Comparison of ENCODE assay signal across 11 cellular contexts in the genomic region with DNA sequence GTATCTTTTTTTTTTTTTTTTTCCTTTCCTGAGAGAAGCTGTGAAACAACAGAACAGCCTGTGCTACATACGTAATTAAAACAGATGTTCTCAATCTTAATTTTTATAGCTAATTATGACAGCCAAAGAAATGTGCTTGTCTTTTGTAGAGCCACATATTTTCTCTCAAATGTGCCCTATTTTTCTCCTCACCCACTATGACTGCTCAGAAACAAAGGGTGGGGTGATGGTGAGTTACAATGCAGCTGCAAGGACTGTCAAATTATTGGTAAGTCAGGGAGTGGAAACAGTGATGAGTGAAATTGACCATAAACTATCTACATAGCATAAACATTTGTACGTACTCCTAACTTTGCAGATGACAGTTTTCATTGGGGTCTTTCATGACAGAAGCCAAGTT.
"Had no signal": no experiment of that assay in that cellular context is flagged by ENCODE, and none has a peak within 500 bp of the region (broad histone marks: within the 10 kb centered on the region; RNA-seq: fewer than 3 reads in every experiment).

No MANE protein-coding gene starts in this region.

- H2AFZ ChIP-seq: hepatocyte, parathyroid adenoma had no signal

- H3K4me2 ChIP-seq: hepatocyte had no signal

- H3K36me3 ChIP-seq: lower lobe of right lung, spleen, tibial artery had no signal

- H3K4me3 ChIP-seq: hepatocyte, lower lobe of right lung, spleen, tibial artery had no signal

- H3K9me3 Mint-ChIP-seq: activated naive CD4-positive, alpha-beta T cell treated with anti-CD3 and anti-CD28 coated beads, Interleukin-2, amount 50 U/mL, for 72 hours; naive thymus-derived CD8-positive, alpha-beta T cell had no signal

- H3K4me3 Mint-ChIP-seq: naive thymus-derived CD8-positive, alpha-beta T cell had no signal

- H3K9ac ChIP-seq: parathyroid adenoma had no signal

- ATAC-seq: activated naive CD4-positive, alpha-beta T cell treated with anti-CD3 and anti-CD28 coated beads, Interleukin-2, amount 50 U/mL, for 72 hours; naive thymus-derived CD8-positive, alpha-beta T cell had no signal

- H3K27ac ChIP-seq: hepatocyte, lower lobe of right lung, parathyroid adenoma, tibial artery had no signal

- H3K4me1 ChIP-seq: parathyroid adenoma, tibial artery had no signal

- H3K27me3 ChIP-seq: hepatocyte, spleen, tibial artery had no signal

- H3K27ac Mint-ChIP-seq: activated naive CD4-positive, alpha-beta T cell treated with anti-CD3 and anti-CD28 coated beads, Interleukin-2, amount 50 U/mL, for 72 hours; naive thymus-derived CD8-positive, alpha-beta T cell had no signal

- H3K36me3 Mint-ChIP-seq: activated naive CD4-positive, alpha-beta T cell treated with anti-CD3 and anti-CD28 coated beads, Interleukin-2, amount 50 U/mL, for 72 hours; naive thymus-derived CD8-positive, alpha-beta T cell had no signal

- H3K9me3 ChIP-seq: lower lobe of right lung, spleen, tibial artery had no signal

- H3K79me2 ChIP-seq: hepatocyte, parathyroid adenoma had no signal

- DNase-seq: activated CD4-positive, alpha-beta T cell treated with anti-CD3 and anti-CD28 coated beads, Interleukin-2, amount 50 U/mL, for 48 hours; activated gamma-delta T cell; effector CD4-positive, alpha-beta T cell; lower lobe of right lung; naive thymus-derived CD8-positive, alpha-beta T cell; spleen; stimulated activated naive CD4-positive, alpha-beta T cell; tibial artery had no signal
